In genomic region chr5:95391965-95392364, GRCh38 we compare ENCODE assay signal across 3 cellular contexts. TPM values are rescaled to one million over a fixed set of nuclear protein-coding genes. Genes with fewer than 3 reads are reported as not detected.
"Had no signal": no experiment of that assay in that cellular context is flagged by ENCODE, and none has a peak within 500 bp of the region (broad histone marks: within the 10 kb centered on the region; RNA-seq: fewer than 3 reads in every experiment).

No MANE protein-coding gene starts in this region.

RNA-seq across cellular contexts. Expression of gene FAM81B, which starts 0.8 kb away (rescaled TPM):
- total RNA-seq: PC-3, Peyer's patch, SJSA1 had no signal
